10 cellular contexts compared by ENCODE assay signal in genomic region chr1:230251644-230252191, GRCh38.
A peak's percentile ranks its signal among the peaks of the same experiment; 100 is the strongest.
DNase-seq lines count a peak whose midpoint lies in the region; ATAC-seq, FAIRE-seq and TF ChIP-seq lines count a peak whose summit lies in the region.
"Had no signal": no experiment of that assay in that cellular context is flagged by ENCODE, and none has a peak within 500 bp of the region (broad histone marks: within the 10 kb centered on the region; RNA-seq: fewer than 3 reads in every experiment).

No MANE protein-coding gene starts in this region.

- no peak overlapping the region for H3K4me2 ChIP-seq in K562 (ENCODE audit: insufficient read depth, low read length)

- H3K9ac ChIP-seq in K562 (ENCODE audit: insufficient read depth in 1 of 2, low read depth in 2 of 2, low read length in 2 of 2): no peak overlapping the region

- peak; percentile 96 for ATAC-seq in GM19351 (IDR thresholded peaks at IDR 0.05; ENCODE audit: unreplicated experiment)
- peak; percentile 58 for ATAC-seq in HG03039 (IDR thresholded peaks at IDR 0.05; ENCODE audit: unreplicated experiment)
- ATAC-seq in K562: no peak
- ATAC-seq: naive thymus-derived CD8-positive, alpha-beta T cell had no signal

- no peaks in the 10 kb centered on the region for H3K79me2 ChIP-seq in K562 (ENCODE audit: control insufficient read depth, insufficient read depth, low read length)

- BruUV-seq in K562 (replicated peaks; lab: Mats Ljungman, UMichigan): no TSS peak

- no peak for TF ChIP-seq EP300 in K562 (IDR thresholded peaks at IDR 0.05; ENCODE audit: low read length)
- no peak for TF ChIP-seq EP300 in suprapubic skin (IDR thresholded peaks at IDR 0.05)

- intact Hi-C loops in K562 (cut with micrococcal nuclease): no loop called here

- no peaks in the 10 kb centered on the region for H3K9me1 ChIP-seq in K562 (ENCODE audit: control insufficient read depth, insufficient read depth, low read length)

- H2AFZ ChIP-seq in K562 (ENCODE audit: low read depth, low read length): no peak overlapping the region

- H3K9me3 ChIP-seq in K562 (replicated peaks; ENCODE audit: control insufficient read depth, insufficient read depth, low read depth, low read length): no peaks in the 10 kb centered on the region
- H3K9me3 ChIP-seq in suprapubic skin: no peaks in the 10 kb centered on the region

- no peaks in the 10 kb centered on the region for H4K20me1 ChIP-seq in K562 (replicated peaks; ENCODE audit: control insufficient read depth, insufficient read depth, low read length)

- H3K27me3 ChIP-seq in K562 (ENCODE audit: control insufficient read depth in 2 of 2, insufficient read depth in 2 of 2, low read length in 2 of 2): no peaks in the 10 kb centered on the region
- H3K27me3 ChIP-seq in suprapubic skin: no peaks in the 10 kb centered on the region

- no peak overlapping the region for H3K27ac ChIP-seq in K562 (ENCODE audit: extremely low read depth, low read depth, low read length)
- no peak overlapping the region for H3K27ac ChIP-seq in suprapubic skin

- H3K4me3 ChIP-seq in K562 (no peak overlapping the region), suprapubic skin (no peak overlapping the region)

- DNase-seq in GM13977 (ENCODE audit: low spot score): peak; percentile 69
- no peak for DNase-seq in K562 (ENCODE audit: extremely low read depth in 1 of 4, low spot score in 3 of 4)
- no peak for DNase-seq in NCI-H345 (lab: John Stamatoyannopoulos, UW)
- no peak for DNase-seq in SHP77 (lab: John Stamatoyannopoulos, UW)
- no peak for DNase-seq in nucleus accumbens (lab: John Stamatoyannopoulos, UW)
- DNase-seq in suprapubic skin (ENCODE audit: low spot score in 2 of 2): no peak
- DNase-seq: NCI-H2227 treated with DMSO at 0.1 percent for 48 hours had no signal

- TF ChIP-seq RAD21 in K562 (CRISPR knock-in tag; conservative IDR thresholded peaks at IDR 0.05 in 1 of 2, IDR thresholded peaks at IDR 0.05 in 1 of 2): no peak

- no peaks in the 10 kb centered on the region for H3K4me1 ChIP-seq in K562 (replicated peaks in 1 of 2; ENCODE audit: control insufficient read depth in 2 of 2, insufficient read depth in 2 of 2, low read length in 2 of 2)
- no peaks in the 10 kb centered on the region for H3K4me1 ChIP-seq in suprapubic skin

- WGBS in K562 (ENCODE audit: insufficient coverage, low coverage, missing lambda C conversion rate): 92% methylated on average over 8 of the region's 8 CpGs
- 88% methylated on average over 6 of the region's 8 CpGs for WGBS in suprapubic skin

- TF ChIP-seq POLR2A in K562 (conservative IDR thresholded peaks at IDR 0.05) (no peak), suprapubic skin (IDR thresholded peaks at IDR 0.05) (no peak)

- TF ChIP-seq CTCF in GM13977 (IDR thresholded peaks at IDR 0.05; ENCODE audit: extremely low read depth, insufficient read depth, missing control alignments): peak; percentile 17
- no peak for TF ChIP-seq CTCF in K562 (IDR thresholded peaks at IDR 0.05 in 2 of 3, conservative IDR thresholded peaks at IDR 0.05 in 1 of 3; ENCODE audit: insufficient read depth in 2 of 3, low read depth in 1 of 3, low read length in 3 of 3)
- no peak for TF ChIP-seq CTCF in suprapubic skin (IDR thresholded peaks at IDR 0.05)

- in situ Hi-C loops in GM13977 (cut with MboI; ENCODE audit: low pct_unique_long_range_greater_than_20kb, low sequenced_read_pairs, unreplicated experiment): no loop called here
- in situ Hi-C loops in K562 (cut with MboI): no loop called here

- POLR2A ChIA-PET in K562 (lab: Yijun Ruan, JAX): interaction anchor here (0.6 to 1.0 kb wide), 3 partner anchors 12 to 546 kb away, joined by 3 to 4 read pairs (median 3); no protein-coding TSS in a partner anchor

- peaks cover 90% of the 10 kb centered on the region for H3K36me3 ChIP-seq in K562 (ENCODE audit: control insufficient read depth, insufficient read depth, low read length)
- H3K36me3 ChIP-seq in suprapubic skin: peaks cover 65% of the 10 kb centered on the region

- no peak for FAIRE-seq in K562 (lab: Jason Lieb, UNC)

- CTCF ChIA-PET in K562 (lab: Yijun Ruan, JAX; ENCODE audit: low intra/inter-chr PET ratio): no interaction called here

TF ChIP-seq in K562, 482 proteins besides CTCF, POLR2A, EP300 and RAD21 (continues in another document):
- TF ChIP-seq, protein P1, sequence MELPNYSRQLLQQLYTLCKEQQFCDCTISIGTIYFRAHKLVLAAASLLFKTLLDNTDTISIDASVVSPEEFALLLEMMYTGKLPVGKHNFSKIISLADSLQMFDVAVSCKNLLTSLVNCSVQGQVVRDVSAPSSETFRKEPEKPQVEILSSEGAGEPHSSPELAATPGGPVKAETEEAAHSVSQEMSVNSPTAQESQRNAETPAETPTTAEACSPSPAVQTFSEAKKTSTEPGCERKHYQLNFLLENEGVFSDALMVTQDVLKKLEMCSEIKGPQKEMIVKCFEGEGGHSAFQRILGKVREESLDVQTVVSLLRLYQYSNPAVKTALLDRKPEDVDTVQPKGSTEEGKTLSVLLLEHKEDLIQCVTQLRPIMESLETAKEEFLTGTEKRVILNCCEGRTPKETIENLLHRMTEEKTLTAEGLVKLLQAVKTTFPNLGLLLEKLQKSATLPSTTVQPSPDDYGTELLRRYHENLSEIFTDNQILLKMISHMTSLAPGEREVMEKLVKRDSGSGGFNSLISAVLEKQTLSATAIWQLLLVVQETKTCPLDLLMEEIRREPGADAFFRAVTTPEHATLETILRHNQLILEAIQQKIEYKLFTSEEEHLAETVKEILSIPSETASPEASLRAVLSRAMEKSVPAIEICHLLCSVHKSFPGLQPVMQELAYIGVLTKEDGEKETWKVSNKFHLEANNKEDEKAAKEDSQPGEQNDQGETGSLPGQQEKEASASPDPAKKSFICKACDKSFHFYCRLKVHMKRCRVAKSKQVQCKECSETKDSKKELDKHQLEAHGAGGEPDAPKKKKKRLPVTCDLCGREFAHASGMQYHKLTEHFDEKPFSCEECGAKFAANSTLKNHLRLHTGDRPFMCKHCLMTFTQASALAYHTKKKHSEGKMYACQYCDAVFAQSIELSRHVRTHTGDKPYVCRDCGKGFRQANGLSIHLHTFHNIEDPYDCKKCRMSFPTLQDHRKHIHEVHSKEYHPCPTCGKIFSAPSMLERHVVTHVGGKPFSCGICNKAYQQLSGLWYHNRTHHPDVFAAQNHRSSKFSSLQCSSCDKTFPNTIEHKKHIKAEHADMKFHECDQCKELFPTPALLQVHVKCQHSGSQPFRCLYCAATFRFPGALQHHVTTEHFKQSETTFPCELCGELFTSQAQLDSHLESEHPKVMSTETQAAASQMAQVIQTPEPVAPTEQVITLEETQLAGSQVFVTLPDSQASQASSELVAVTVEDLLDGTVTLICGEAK (IDR thresholded peaks at IDR 0.05): no peak
- TF ChIP-seq, protein P1 (CRISPR knock-in tag; IDR thresholded peaks at IDR 0.05): no peak
- TF ChIP-seq FOXK2 (conservative IDR thresholded peaks at IDR 0.05 in 1 of 2, IDR thresholded peaks at IDR 0.05 in 1 of 2; ENCODE audit: low read depth in 2 of 2) (no peak), MYC (IDR thresholded peaks at IDR 0.05; ENCODE audit: low read depth, low read length) (no peak), MYC (CRISPR knock-in tag; IDR thresholded peaks at IDR 0.05; ENCODE audit: borderline replicate concordance, low read depth) (no peak), MBD1 (CRISPR knock-in tag; IDR thresholded peaks at IDR 0.05) (no peak)
